In the genomic region with DNA sequence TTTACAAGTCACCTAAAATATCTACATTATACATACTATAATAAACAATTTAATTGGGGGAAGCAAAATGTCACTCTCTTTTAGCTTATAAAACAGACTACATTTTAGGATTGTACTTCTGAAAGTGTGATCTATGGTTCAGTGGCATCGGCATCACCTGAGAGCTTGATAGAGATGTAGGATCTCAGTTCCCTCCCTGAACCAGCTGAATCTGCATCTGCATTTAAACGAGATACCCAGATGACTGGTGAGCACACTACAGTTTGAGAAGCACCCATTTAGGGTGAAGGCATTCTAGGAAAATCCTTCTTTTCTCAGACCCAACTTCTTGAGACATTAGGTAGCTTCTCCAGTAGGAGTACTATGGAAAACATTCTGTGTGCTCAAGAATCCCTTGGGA, we compare ENCODE assay signal across 9 cellular contexts.
"Had no signal": no experiment of that assay in that cellular context is flagged by ENCODE, and none has a peak within 500 bp of the region (broad histone marks: within the 10 kb centered on the region; RNA-seq: fewer than 3 reads in every experiment).

No MANE protein-coding gene starts in this region.

- H3K27ac ChIP-seq: GM23248, HL-60 had no signal

- H3K27ac Mint-ChIP-seq: HFFc6, IgD-negative memory B cell had no signal

- H3K9me3 ChIP-seq: HAP-1 had no signal

- H3K36me3 Mint-ChIP-seq: IgD-negative memory B cell had no signal

- ATAC-seq: HCT116, HepG2 had no signal

- H3K4me1 Mint-ChIP-seq: IgD-negative memory B cell had no signal

- H3K36me3 ChIP-seq: HAP-1 had no signal

- H3K4me3 Mint-ChIP-seq: HFFc6, IgD-negative memory B cell had no signal

- H3K9me3 Mint-ChIP-seq: HFFc6, IgD-negative memory B cell had no signal

- H3K4me3 ChIP-seq: GM23248, HAP-1 had no signal

- FAIRE-seq: HepG2 had no signal

- DNase-seq: GOT3, H7, HFFc6 had no signal
